ENCODE assay signal across 17 cellular contexts in the genomic region with DNA sequence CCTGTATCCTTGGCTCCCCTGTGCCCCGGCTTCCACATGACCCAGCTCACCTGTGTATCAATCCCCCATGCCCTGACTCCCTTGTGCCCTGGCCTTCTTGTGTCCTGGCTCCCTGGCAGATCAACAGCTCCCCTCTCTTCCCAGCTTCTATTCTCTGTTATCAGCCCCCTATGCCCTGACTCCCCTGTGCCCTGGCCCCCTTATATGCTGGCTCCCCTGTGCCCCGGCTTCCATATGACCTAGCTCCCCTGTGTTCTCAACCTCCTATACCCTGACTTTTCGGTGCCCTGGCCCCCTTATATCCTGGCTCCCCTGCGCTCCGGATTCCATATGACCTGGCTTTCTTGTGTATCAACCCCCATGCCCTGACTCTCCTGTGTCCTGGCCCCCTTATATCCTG.
"Had no signal": no experiment of that assay in that cellular context is flagged by ENCODE, and none has a peak within 500 bp of the region (broad histone marks: within the 10 kb centered on the region; RNA-seq: fewer than 3 reads in every experiment).

No MANE protein-coding gene starts in this region.

- ATAC-seq: left lung, mucosa of descending colon, sciatic nerve had no signal

- DNase-seq: dorsolateral prefrontal cortex; effector CD4-positive, alpha-beta T cell; hypothalamus; left lung; mesenchymal stem cell; mucosa of descending colon; naive B cell; stimulated activated CD4-positive, alpha-beta T cell treated with anti-CD3 and anti-CD28 coated beads, Interleukin-12 subunit alpha, Interleukin-12 subunit beta, amount 100 ng/mL, for 4 hours; stimulated activated CD4-positive, alpha-beta T cell treated with anti-CD3 and anti-CD28 coated beads, Interleukin-1b, Interleukin-23, amount 100 ng/mL, for 48 hours; stimulated activated CD4-positive, alpha-beta T cell treated with anti-CD3 and anti-CD28 coated beads, Interleukin-4, amount 100 ng/mL, for 1 hour; stimulated activated CD8-positive, alpha-beta memory T cell treated with anti-CD3 and anti-CD28 coated beads, Interleukin-4, amount 100 ng/mL, for 48 hours; stimulated activated naive CD4-positive, alpha-beta T cell treated with Interleukin-2 at 50 U/mL for 16 hours; stomach; thyroid gland; trophoblast cell had no signal

- H3K27ac Mint-ChIP-seq: mesothelial cell of epicardium had no signal

- H3K4me3 Mint-ChIP-seq: mesothelial cell of epicardium, naive B cell had no signal

- H3K4me1 Mint-ChIP-seq: mesothelial cell of epicardium, naive B cell had no signal
